ENCODE assay signal across 8 cellular contexts in genomic region chrX:2967998-2968909, GRCh38. TPM values are rescaled to one million over a fixed set of nuclear protein-coding genes. Genes with fewer than 3 reads are reported as not detected.
A peak's percentile ranks its signal among the peaks of the same experiment; 100 is the strongest.
DNase-seq lines count a peak whose midpoint lies in the region; ATAC-seq and TF ChIP-seq lines count a peak whose summit lies in the region.

No MANE protein-coding gene starts in this region.

- no peaks in the 10 kb centered on the region for H3K9me3 Mint-ChIP-seq in T-helper 2 cell treated with Interferon-gamma antibody and Interleukin-4, amounts not matched to agents 5 μg/mL and 100 μg/mL, for 36 hours

- H3K27ac Mint-ChIP-seq in T-helper 2 cell treated with Interferon-gamma antibody and Interleukin-4, amounts not matched to agents 5 μg/mL and 100 μg/mL, for 36 hours: no peak overlapping the region

- no peaks in the 10 kb centered on the region for H3K36me3 ChIP-seq in uterus

- H3K27ac ChIP-seq in uterus: no peak overlapping the region

- TF ChIP-seq CTCF in epithelial cell of esophagus (IDR thresholded peaks at IDR 0.05; ENCODE audit: insufficient read depth, low read depth, low read length, missing control alignments) (peak; percentile 6), uterus (IDR thresholded peaks at IDR 0.05) (no peak)

- ATAC-seq in GM18870 (IDR thresholded peaks at IDR 0.05; ENCODE audit: unreplicated experiment): peak; percentile 39

- no peaks in the 10 kb centered on the region for H3K27me3 ChIP-seq in uterus

- H3K4me1 ChIP-seq in uterus: no peaks in the 10 kb centered on the region

- H3K4me1 Mint-ChIP-seq in T-helper 2 cell treated with Interferon-gamma antibody and Interleukin-4, amounts not matched to agents 5 μg/mL and 100 μg/mL, for 36 hours (ENCODE audit: low read depth): peaks cover 2% of the 10 kb centered on the region

- intact Hi-C loops in uterus (cut with DNase I; ENCODE audit: low total_unique reads): no loop called here

- DNase-seq in T-helper 2 cell treated with Interferon-gamma antibody and Interleukin-4, amounts not matched to agents 5 μg/mL and 100 μg/mL, for 36 hours (ENCODE audit: low spot score): peak; percentile 3
- peak; percentile 44 for DNase-seq in epithelial cell of esophagus (ENCODE audit: low read depth)
- DNase-seq in putamen (ENCODE audit: low spot score): peak; percentile 32
- no peak for DNase-seq in HPDE6-E6E7 (ENCODE audit: extremely low spot score)
- DNase-seq in NCI-H1092 (lab: John Stamatoyannopoulos, UW): no peak
- DNase-seq in uterus: no peak
- no peak for DNase-seq in NCI-H345 (lab: John Stamatoyannopoulos, UW)

- no peaks in the 10 kb centered on the region for H3K9me3 ChIP-seq in uterus

- no peaks in the 10 kb centered on the region for H3K27me3 Mint-ChIP-seq in T-helper 2 cell treated with Interferon-gamma antibody and Interleukin-4, amounts not matched to agents 5 μg/mL and 100 μg/mL, for 36 hours (ENCODE audit: low read depth)

- peak overlapping the region; percentile 77 for H3K4me3 Mint-ChIP-seq in T-helper 2 cell treated with Interferon-gamma antibody and Interleukin-4, amounts not matched to agents 5 μg/mL and 100 μg/mL, for 36 hours

- peak overlapping the region; percentile 35 for H3K4me3 ChIP-seq in epithelial cell of esophagus (ENCODE audit: low read length)
- H3K4me3 ChIP-seq in uterus: no peak overlapping the region

- no peaks in the 10 kb centered on the region for H3K36me3 Mint-ChIP-seq in T-helper 2 cell treated with Interferon-gamma antibody and Interleukin-4, amounts not matched to agents 5 μg/mL and 100 μg/mL, for 36 hours (ENCODE audit: low read depth)

- no peak for TF ChIP-seq POLR2A in uterus (IDR thresholded peaks at IDR 0.05)

RNA-seq across cellular contexts. Expression of gene ARSH, which starts 38.1 kb away (rescaled TPM):
- not detected for total RNA-seq in uterus

RNA-seq across cellular contexts. Expression of gene ARSD, which starts 39.1 kb away (rescaled TPM):
- 10 to 100 TPM; 14.3 to 46.8 (median 25.5) TPM for total RNA-seq in uterus

Comparison
In these comparisons a context has a peak if more than half of its experiments do, and no peak if none do; other contexts are left out.
1. DNase-seq: peak in T-helper 2 cell treated with Interferon-gamma antibody and Interleukin-4, amounts not matched to agents 5 μg/mL and 100 μg/mL, for 36 hours (single experiment), epithelial cell of esophagus (single experiment) and putamen (single experiment); none in HPDE6-E6E7 (single experiment), NCI-H1092 (single experiment), uterus (0 of 2) and NCI-H345 (single experiment).